Comparison of ENCODE assay signal across 8 cellular contexts in genomic region chr17:72422505-72423285, GRCh38.
A peak's percentile ranks its signal among the peaks of the same experiment; 100 is the strongest.
DNase-seq lines count a peak whose midpoint lies in the region; ATAC-seq, FAIRE-seq and TF ChIP-seq lines count a peak whose summit lies in the region.

No MANE protein-coding gene starts in this region.

- ATAC-seq in GM19468 (IDR thresholded peaks at IDR 0.05; ENCODE audit: extremely low read depth, unreplicated experiment) (peak; percentile 15), HG03439 (IDR thresholded peaks at IDR 0.05; ENCODE audit: unreplicated experiment) (peak; percentile 51)

- DNase-seq in activated CD4-positive, alpha-beta T cell treated with anti-CD3 and anti-CD28 coated beads, Interleukin-2, amount 50 U/mL, for 48 hours: peak; percentile 41 to 42
- DNase-seq in iris pigment epithelial cell (ENCODE audit: low read depth) (peak; percentile 83), urothelium cell line (ENCODE audit: low spot score) (peak; percentile 71), NCI-H2029 treated with DMSO at 0.1 percent for 48 hours (lab: John Stamatoyannopoulos, UW) (no peak), NCI-H146 (lab: John Stamatoyannopoulos, UW) (no peak)

- TF ChIP-seq POLR2A in GM10847 (IDR thresholded peaks at IDR 0.05; ENCODE audit: extremely low read depth, insufficient read length): peak; percentile 20

- FAIRE-seq in urothelium cell line (lab: Jason Lieb, UNC): peak; percentile 73

Comparison
In these comparisons a context has a peak if more than half of its experiments do, and no peak if none do; other contexts are left out.
1. DNase-seq: peak in activated CD4-positive, alpha-beta T cell treated with anti-CD3 and anti-CD28 coated beads, Interleukin-2, amount 50 U/mL, for 48 hours (2 of 2), iris pigment epithelial cell (single experiment) and urothelium cell line (single experiment); none in NCI-H2029 treated with DMSO at 0.1 percent for 48 hours (single experiment) and NCI-H146 (single experiment).